8 cellular contexts compared by ENCODE assay signal in genomic region chr14:92651106-92651792, GRCh38.
DNase-seq lines count a peak whose midpoint lies in the region; ATAC-seq and TF ChIP-seq lines count a peak whose summit lies in the region.

No MANE protein-coding gene starts in this region.

- H3K4me2 ChIP-seq in hepatocyte = no peak overlapping the region

- no peaks in the 10 kb centered on the region for H3K27me3 Mint-ChIP-seq in MCF 10A (ENCODE audit: insufficient read depth, unreplicated experiment)

- BruUV-seq in MCF 10A (replicated peaks; lab: Mats Ljungman, UMichigan) = no TSS peak

- intact Hi-C loops in breast epithelium (cut with DNase I; ENCODE audit: low total_unique reads) = no loop called here
- intact Hi-C loops in MCF 10A (cut with micrococcal nuclease) = no loop called here
- intact Hi-C loops in left ventricle myocardium superior (cut with micrococcal nuclease) = no loop called here

- no peak overlapping the region for H3K4me3 Mint-ChIP-seq in MCF 10A (ENCODE audit: unreplicated experiment)

- H3K27me3 ChIP-seq in breast epithelium (no peaks in the 10 kb centered on the region), hepatocyte (no peaks in the 10 kb centered on the region)

- H3K4me1 ChIP-seq in breast epithelium = no peaks in the 10 kb centered on the region
- peaks cover 5% of the 10 kb centered on the region for H3K4me1 ChIP-seq in hepatocyte (ENCODE audit: insufficient read depth)

- no peaks in the 10 kb centered on the region for H3K9me3 Mint-ChIP-seq in MCF 10A (ENCODE audit: unreplicated experiment)

- POLR2A ChIA-PET in MCF 10A (lab: Yijun Ruan, JAX) = no interaction called here

- peak overlapping the region; percentile 76 to 87 for H3K27ac ChIP-seq in breast epithelium
- H3K27ac ChIP-seq in hepatocyte = no peak overlapping the region

- H2AFZ ChIP-seq in hepatocyte = no peak overlapping the region

- no peaks in the 10 kb centered on the region for H3K9me2 ChIP-seq in hepatocyte (replicated peaks; ENCODE audit: insufficient read depth)

- peaks cover 10% of the 10 kb centered on the region for H3K36me3 Mint-ChIP-seq in MCF 10A (ENCODE audit: insufficient read depth, unreplicated experiment)

- no peaks in the 10 kb centered on the region for H4K20me1 ChIP-seq in hepatocyte (ENCODE audit: insufficient read depth, poor library complexity, severe bottlenecking)

- H3K79me2 ChIP-seq in hepatocyte = no peaks in the 10 kb centered on the region

- TF ChIP-seq CTCF in breast epithelium (IDR thresholded peaks at IDR 0.05) (no peak), MCF 10A (IDR thresholded peaks at IDR 0.05; ENCODE audit: unreplicated experiment) (no peak), hepatocyte (IDR thresholded peaks at IDR 0.05; ENCODE audit: poor library complexity) (no peak)

- no peaks in the 10 kb centered on the region for H3K36me3 ChIP-seq in breast epithelium
- H3K36me3 ChIP-seq in hepatocyte (replicated peaks; ENCODE audit: insufficient read depth, low read depth) = no peaks in the 10 kb centered on the region

- no peak overlapping the region for H3K27ac Mint-ChIP-seq in MCF 10A (ENCODE audit: low read depth, unreplicated experiment)

- peak; percentile 69 for ATAC-seq in HG03521 (IDR thresholded peaks at IDR 0.05; ENCODE audit: unreplicated experiment)
- peak; percentile 28 for ATAC-seq in left ventricle myocardium superior

- DNase-seq in breast epithelium (ENCODE audit: low spot score in 2 of 2) = no peak
- no peak for DNase-seq in MCF 10A (ENCODE audit: unreplicated experiment)
- DNase-seq in activated CD8-positive, alpha-beta memory T cell treated with anti-CD3 and anti-CD28 coated beads for 24 hours = peak; percentile 89
- no peak for DNase-seq in left ventricle myocardium superior
- DNase-seq in stimulated activated CD8-positive, alpha-beta memory T cell treated with anti-CD3 and anti-CD28 coated beads, Interleukin-15, amount 100 ng/mL, for 1 hour (ENCODE audit: low read depth) = peak; percentile 55
- DNase-seq in hepatocyte (ENCODE audit: low spot score) = no peak
- DNase-seq in HuH-7.5 (ENCODE audit: low spot score) = no peak

- H3K9me3 ChIP-seq in breast epithelium (no peaks in the 10 kb centered on the region), hepatocyte (ENCODE audit: low read depth) (no peaks in the 10 kb centered on the region)

- no peak for TF ChIP-seq POLR2A in breast epithelium (IDR thresholded peaks at IDR 0.05)

- 90% methylated on average over 12 of the region's 19 CpGs for WGBS in hepatocyte (ENCODE audit: low lambda C conversion rate, missing lambda C conversion rate)

- peaks cover 23% of the 10 kb centered on the region for H3K4me1 Mint-ChIP-seq in MCF 10A (ENCODE audit: insufficient read depth, unreplicated experiment)

- peak overlapping the region; percentile 20 to 58 (median 45) for H3K4me3 ChIP-seq in breast epithelium
- H3K4me3 ChIP-seq in hepatocyte = no peak overlapping the region

- CTCF ChIA-PET in MCF 10A (lab: Yijun Ruan, JAX) = interaction anchor here (0.6 to 0.8 kb wide), 3 partner anchors 132 to 534 kb away, joined by 3 to 4 read pairs (median 3); no protein-coding TSS in a partner anchor

Comparison
In these comparisons a context has a peak if more than half of its experiments do, and no peak if none do; other contexts are left out.
1. DNase-seq: peak in activated CD8-positive, alpha-beta memory T cell treated with anti-CD3 and anti-CD28 coated beads for 24 hours (single experiment) and stimulated activated CD8-positive, alpha-beta memory T cell treated with anti-CD3 and anti-CD28 coated beads, Interleukin-15, amount 100 ng/mL, for 1 hour (single experiment); none in breast epithelium (0 of 2), MCF 10A (single experiment), left ventricle myocardium superior (single experiment), hepatocyte (single experiment) and HuH-7.5 (single experiment).